22 cellular contexts compared by ENCODE assay signal in the genomic region with DNA sequence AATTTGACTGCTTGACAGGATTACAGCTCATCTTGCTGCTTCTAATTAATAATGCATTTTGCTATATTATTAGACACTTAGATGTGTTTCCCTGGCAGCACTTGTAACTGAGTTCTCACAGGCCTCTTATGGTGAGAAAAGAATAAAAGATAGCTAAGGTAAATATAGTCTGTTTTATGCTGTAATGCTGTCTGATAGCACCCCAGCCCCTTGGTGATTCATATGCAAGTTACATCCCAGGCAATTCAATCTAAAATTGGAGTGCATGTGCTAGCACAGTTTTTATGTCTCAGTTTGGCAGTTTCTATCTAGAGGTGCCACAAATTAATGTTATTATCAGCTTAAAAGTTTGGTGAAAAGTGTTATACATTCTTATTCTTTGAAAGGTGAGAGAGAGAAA. TPM values are rescaled to one million over a fixed set of nuclear protein-coding genes. Genes with fewer than 3 reads are reported as not detected.
DNase-seq lines count a peak whose midpoint lies in the region; ATAC-seq and TF ChIP-seq lines count a peak whose summit lies in the region.
"Had no signal": no experiment of that assay in that cellular context is flagged by ENCODE, and none has a peak within 500 bp of the region (broad histone marks: within the 10 kb centered on the region; RNA-seq: fewer than 3 reads in every experiment).

No MANE protein-coding gene starts in this region.

- TF ChIP-seq RAD21 in IMR-90 (IDR thresholded peaks at IDR 0.05; ENCODE audit: low read length), result no peak

- no peak overlapping the region for H2BK120ac ChIP-seq in IMR-90 (ENCODE audit: low read depth, low read length)

- H3K4me2 ChIP-seq in IMR-90 (ENCODE audit: low read depth, low read length), result no peak overlapping the region
- H3K4me2 ChIP-seq: BLaER1, GM23338 had no signal

- no peaks in the 10 kb centered on the region for H3K4me1 ChIP-seq in A673 (ENCODE audit: insufficient read depth, low read length, poor library complexity, severe bottlenecking)
- H3K4me1 ChIP-seq in IMR-90 (ENCODE audit: control insufficient read depth, insufficient read depth, low read length), result no peaks in the 10 kb centered on the region
- H3K4me1 ChIP-seq: BLaER1, Caco-2 had no signal

- H2BK5ac ChIP-seq in IMR-90 (ENCODE audit: low read depth, low read length, poor library complexity, severe bottlenecking), result no peak overlapping the region

- no peaks in the 10 kb centered on the region for H3K27me3 ChIP-seq in A673 (replicated peaks; ENCODE audit: insufficient read depth, low read depth, low read length, poor library complexity)
- no peaks in the 10 kb centered on the region for H3K27me3 ChIP-seq in IMR-90 (ENCODE audit: control insufficient read depth, insufficient read depth, low read length)
- H3K27me3 ChIP-seq: BLaER1 had no signal

- no peak overlapping the region for H2AK9ac ChIP-seq in IMR-90 (replicated peaks; ENCODE audit: low read depth, low read length, poor library complexity)

- H3K27ac ChIP-seq in A673 (ENCODE audit: low read depth, low read length, poor library complexity, severe bottlenecking) (no peak overlapping the region), IMR-90 (ENCODE audit: insufficient read depth, low read length) (no peak overlapping the region)
- H3K27ac ChIP-seq: BLaER1, C4-2B had no signal

- H3K23ac ChIP-seq in IMR-90 (ENCODE audit: low read depth, low read length), result no peak overlapping the region

- H3K36me3 ChIP-seq in A673 (ENCODE audit: insufficient read depth, low read length, poor library complexity, severe bottlenecking) (no peaks in the 10 kb centered on the region), IMR-90 (ENCODE audit: control insufficient read depth, insufficient read depth, low read length) (no peaks in the 10 kb centered on the region)
- H3K36me3 ChIP-seq: BLaER1 had no signal

- no peaks in the 10 kb centered on the region for H4K20me1 ChIP-seq in IMR-90 (ENCODE audit: insufficient read depth, low read length)
- H4K20me1 ChIP-seq: BLaER1 had no signal

- in situ Hi-C loops in IMR-90 (cut with MboI; ENCODE audit: low sequenced_read_pairs), result no loop called here

- BruUV-seq in A673 (replicated peaks; lab: Mats Ljungman, UMichigan) (no TSS peak), IMR-90 (replicated peaks; lab: Mats Ljungman, UMichigan) (no TSS peak)

- no peak overlapping the region for H3K14ac ChIP-seq in IMR-90 (replicated peaks; ENCODE audit: low read depth, low read length)

- no peak overlapping the region for H3K4ac ChIP-seq in IMR-90 (ENCODE audit: low read depth, low read length)

- no peak overlapping the region for H2BK20ac ChIP-seq in IMR-90 (ENCODE audit: low read depth, low read length)

- no peak overlapping the region for H3K9ac ChIP-seq in IMR-90 (ENCODE audit: low read depth, low read length)
- H3K9ac ChIP-seq: BLaER1 had no signal

- no peak for ATAC-seq in IMR-90 (ENCODE audit: low read depth)
- ATAC-seq: CD8-positive, alpha-beta T cell; GM12878; GM23338; HCT116 had no signal

- peak; percentile 12 for DNase-seq in A673 (ENCODE audit: low spot score)
- peak; percentile 21 for DNase-seq in IMR-90
- DNase-seq in putamen (ENCODE audit: low spot score), result peak; percentile 34
- DNase-seq in NCI-H524 (lab: John Stamatoyannopoulos, UW), result no peak
- DNase-seq in stimulated activated CD4-positive, alpha-beta T cell treated with anti-CD3 and anti-CD28 coated beads, Interleukin-12 subunit alpha, Interleukin-12 subunit beta, amount 100 ng/mL, for 4 hours, result no peak
- no peak for DNase-seq in activated naive CD4-positive, alpha-beta T cell treated with anti-CD3 and anti-CD28 coated beads, Interleukin-2, amount 50 U/mL, for 16 hours
- DNase-seq: Caco-2; CD4-positive, CD25-positive, alpha-beta regulatory T cell; CD8-positive, alpha-beta T cell; DMS 273 treated with DMSO at 0.1 percent for 48 hours; DMS79; EL; GDM1; H9 had no signal

- no peak overlapping the region for H3K56ac ChIP-seq in IMR-90 (ENCODE audit: extremely low read depth, insufficient read depth, low read length)

- no peak overlapping the region for H4K8ac ChIP-seq in IMR-90 (ENCODE audit: low read depth in 2 of 2, low read length in 2 of 2)

- POLR2A ChIA-PET in A673 (lab: Charles Lee; ENCODE audit: low non-redundant PET), result interaction anchor here (0.6 kb wide), 1 partner anchor 17 kb away, joined by 5 read pairs; no protein-coding TSS in a partner anchor
- POLR2A ChIA-PET in IMR-90 (lab: Charles Lee; ENCODE audit: unreplicated experiment), result no interaction called here

- H3K18ac ChIP-seq in IMR-90 (ENCODE audit: low read depth, low read length), result no peak overlapping the region

- TF ChIP-seq CTCF in A673 (conservative IDR thresholded peaks at IDR 0.05; ENCODE audit: low read depth, low read length) (no peak), IMR-90 (conservative IDR thresholded peaks at IDR 0.05; ENCODE audit: low read depth, low read length) (no peak)

- H4K5ac ChIP-seq in IMR-90 (ENCODE audit: low read depth, low read length), result no peak overlapping the region

- H3K79me1 ChIP-seq in IMR-90 (ENCODE audit: low read depth in 1 of 2, low read length in 2 of 2), result no peaks in the 10 kb centered on the region

- TF ChIP-seq POLR2A in IMR-90 (IDR thresholded peaks at IDR 0.05; ENCODE audit: low read depth, low read length), result no peak

- H2AFZ ChIP-seq in IMR-90 (replicated peaks; ENCODE audit: low read length, poor library complexity), result no peak overlapping the region
- H2AFZ ChIP-seq: GM23338 had no signal

- CTCF ChIA-PET in A673 (lab: Charles Lee), result no interaction called here
- CTCF ChIA-PET in IMR-90 (lab: Yijun Ruan, JAX), result interaction anchor here (0.6 to 0.8 kb wide), 2 partner anchors 10 to 82 kb away, joined by 3 read pairs; no protein-coding TSS in a partner anchor

- no peaks in the 10 kb centered on the region for H3K9me3 ChIP-seq in A673 (ENCODE audit: low read depth, low read length, poor library complexity, severe bottlenecking)
- no peaks in the 10 kb centered on the region for H3K9me3 ChIP-seq in IMR-90 (ENCODE audit: control insufficient read depth, insufficient read depth, low read length)
- H3K9me3 ChIP-seq: BLaER1, Caco-2 had no signal

- dilution Hi-C loops in IMR-90 (cut with HindIII; ENCODE audit: low sequenced_read_pairs, unreplicated experiment), result no loop called here

- H4K91ac ChIP-seq in IMR-90 (ENCODE audit: insufficient read depth, low read depth, low read length), result no peak overlapping the region

- no peak overlapping the region for H2BK15ac ChIP-seq in IMR-90 (ENCODE audit: low read depth, low read length)

- H3K4me3 ChIP-seq in A673 (ENCODE audit: low read depth, low read length, poor library complexity, severe bottlenecking) (no peak overlapping the region), IMR-90 (ENCODE audit: insufficient read depth, low read depth, low read length) (no peak overlapping the region)
- H3K4me3 ChIP-seq: BLaER1, GM12878, GM23338 had no signal

- no peaks in the 10 kb centered on the region for H3K9me1 ChIP-seq in IMR-90 (ENCODE audit: insufficient read depth, low read length)

- intact Hi-C loops in A673 (cut with micrococcal nuclease; ENCODE audit: unreplicated experiment), result no loop called here
- intact Hi-C loops in IMR-90 (cut with micrococcal nuclease), result no loop called here

- H2AK5ac ChIP-seq in IMR-90 (ENCODE audit: low read depth, low read length), result no peak overlapping the region

TF ChIP-seq in IMR-90, 13 proteins besides CTCF, POLR2A, EP300 and RAD21:
- TF ChIP-seq MAFK (IDR thresholded peaks at IDR 0.05; ENCODE audit: low read depth, low read length) (no peak), RFX5 (IDR thresholded peaks at IDR 0.05; ENCODE audit: low read depth, low read length) (no peak), CEBPB (IDR thresholded peaks at IDR 0.05; ENCODE audit: low read depth, low read length) (no peak), CHD1 (IDR thresholded peaks at IDR 0.05; ENCODE audit: low read depth, low read length) (no peak), BHLHE40 (IDR thresholded peaks at IDR 0.05; ENCODE audit: low read depth, low read length) (no peak), FOS (IDR thresholded peaks at IDR 0.05; ENCODE audit: low read depth, low read length) (no peak), MXI1 (IDR thresholded peaks at IDR 0.05; ENCODE audit: borderline replicate concordance, low read depth, low read length) (no peak), SMC3 (IDR thresholded peaks at IDR 0.05; ENCODE audit: low read depth, low read length) (no peak), NFE2L2 (IDR thresholded peaks at IDR 0.05; ENCODE audit: low read depth, low read length) (no peak), RCOR1 (IDR thresholded peaks at IDR 0.05; ENCODE audit: insufficient replicate concordance, low read length) (no peak), MAZ (IDR thresholded peaks at IDR 0.05; ENCODE audit: borderline replicate concordance, low read depth, low read length) (no peak)
- TF ChIP-seq, protein P1, sequence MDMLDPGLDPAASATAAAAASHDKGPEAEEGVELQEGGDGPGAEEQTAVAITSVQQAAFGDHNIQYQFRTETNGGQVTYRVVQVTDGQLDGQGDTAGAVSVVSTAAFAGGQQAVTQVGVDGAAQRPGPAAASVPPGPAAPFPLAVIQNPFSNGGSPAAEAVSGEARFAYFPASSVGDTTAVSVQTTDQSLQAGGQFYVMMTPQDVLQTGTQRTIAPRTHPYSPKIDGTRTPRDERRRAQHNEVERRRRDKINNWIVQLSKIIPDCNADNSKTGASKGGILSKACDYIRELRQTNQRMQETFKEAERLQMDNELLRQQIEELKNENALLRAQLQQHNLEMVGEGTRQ (IDR thresholded peaks at IDR 0.05; ENCODE audit: low read depth, low read length), result no peak
- TF ChIP-seq, protein P2, sequence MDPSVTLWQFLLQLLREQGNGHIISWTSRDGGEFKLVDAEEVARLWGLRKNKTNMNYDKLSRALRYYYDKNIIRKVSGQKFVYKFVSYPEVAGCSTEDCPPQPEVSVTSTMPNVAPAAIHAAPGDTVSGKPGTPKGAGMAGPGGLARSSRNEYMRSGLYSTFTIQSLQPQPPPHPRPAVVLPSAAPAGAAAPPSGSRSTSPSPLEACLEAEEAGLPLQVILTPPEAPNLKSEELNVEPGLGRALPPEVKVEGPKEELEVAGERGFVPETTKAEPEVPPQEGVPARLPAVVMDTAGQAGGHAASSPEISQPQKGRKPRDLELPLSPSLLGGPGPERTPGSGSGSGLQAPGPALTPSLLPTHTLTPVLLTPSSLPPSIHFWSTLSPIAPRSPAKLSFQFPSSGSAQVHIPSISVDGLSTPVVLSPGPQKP (IDR thresholded peaks at IDR 0.05; ENCODE audit: borderline replicate concordance, low read depth, low read length), result no peak

RNA-seq across cellular contexts. Expression of a gene that starts 42.2 kb away (rescaled TPM):
- 0.09 TPM in 1 of 2 replicates, not detected in the other for total RNA-seq in A673 (2021)
- total RNA-seq in IMR-90 (2012; rRNA removed), result not detected in 2 replicates
- not detected in 2 replicates for polyA plus RNA-seq in IMR-90 (2012; rRNA removed)
- not detected in 2 replicates for polyA plus RNA-seq in IMR-90 (2012; cell fraction: cytosol; rRNA removed)
- not detected in 2 replicates for polyA plus RNA-seq in IMR-90 (2012; cell fraction: nucleus; rRNA removed; ENCODE audit: low replicate concordance)
- total RNA-seq: A172, Caco-2, GM23338, H4, H9 had no signal
- polyA plus RNA-seq: AG04450; CD4-positive, CD25-positive, alpha-beta regulatory T cell; GM23338 had no signal

Comparison
In these comparisons a context has a peak if more than half of its experiments do, and no peak if none do; other contexts are left out.
1. DNase-seq: peak in A673 (single experiment), IMR-90 (single experiment) and putamen (single experiment); none in NCI-H524 (0 of 2), stimulated activated CD4-positive, alpha-beta T cell treated with anti-CD3 and anti-CD28 coated beads, Interleukin-12 subunit alpha, Interleukin-12 subunit beta, amount 100 ng/mL, for 4 hours (single experiment) and activated naive CD4-positive, alpha-beta T cell treated with anti-CD3 and anti-CD28 coated beads, Interleukin-2, amount 50 U/mL, for 16 hours (single experiment).